In genomic region chr7:114478384-114478783, GRCh38 we compare ENCODE assay signal across 22 cellular contexts.
A peak's percentile ranks its signal among the peaks of the same experiment; 100 is the strongest.
DNase-seq lines count a peak whose midpoint lies in the region; ATAC-seq and TF ChIP-seq lines count a peak whose summit lies in the region.
"Had no signal": no experiment of that assay in that cellular context is flagged by ENCODE, and none has a peak within 500 bp of the region (broad histone marks: within the 10 kb centered on the region; RNA-seq: fewer than 3 reads in every experiment).

No MANE protein-coding gene starts in this region.

- DNase-seq in GM23248 (peak; percentile 14), MM.1S (peak; percentile 37), fibroblast of lung (ENCODE audit: low read depth in 2 of 2) (peak; percentile 28 to 42), tibial artery (no peak), HAP-1 (ENCODE audit: low spot score in 2 of 2) (no peak), SIG-M5 (lab: John Stamatoyannopoulos, UW) (no peak)
- no peak for DNase-seq in stimulated activated effector memory CD8-positive, alpha-beta T cell treated with anti-CD3 and anti-CD28 coated beads, Interleukin-12 subunit alpha, Interleukin-12 subunit beta, amount 100 ng/mL, for 72 hours (ENCODE audit: low spot score in 2 of 2)
- no peak for DNase-seq in activated CD4-positive, alpha-beta T cell treated with anti-CD3 and anti-CD28 coated beads for 48 hours
- DNase-seq: ACHN; CD8-positive, alpha-beta T cell; DND-41; HFFc6; KG1; MV-4-11; NCI-H1694; NCI-H2081; NCI-H2171 treated with DMSO at 0.1 percent for 48 hours; NCI-H446; NCI-H526; SW 1271 had no signal

- H3K4me3 Mint-ChIP-seq in stimulated activated effector memory CD8-positive, alpha-beta T cell treated with anti-CD3 and anti-CD28 coated beads, Interleukin-12 subunit alpha, Interleukin-12 subunit beta, amount 100 ng/mL, for 72 hours, result no peak overlapping the region
- H3K4me3 Mint-ChIP-seq: CD8-positive, alpha-beta T cell; HFFc6 had no signal

- H3K36me3 Mint-ChIP-seq in stimulated activated effector memory CD8-positive, alpha-beta T cell treated with anti-CD3 and anti-CD28 coated beads, Interleukin-12 subunit alpha, Interleukin-12 subunit beta, amount 100 ng/mL, for 72 hours, result no peaks in the 10 kb centered on the region
- H3K36me3 Mint-ChIP-seq: CD8-positive, alpha-beta T cell had no signal

- no peak overlapping the region for H3K27ac ChIP-seq in GM23248
- no peak overlapping the region for H3K27ac ChIP-seq in MM.1S (ENCODE audit: low read length)
- H3K27ac ChIP-seq in fibroblast of lung (ENCODE audit: insufficient read depth, low read length), result no peak overlapping the region
- no peak overlapping the region for H3K27ac ChIP-seq in tibial artery
- H3K27ac ChIP-seq: BLaER1 treated with 17β-estradiol and CSF1 and Interleukin-3, amounts not matched to agents 10 nM and 100 nM had no signal

- H3K27ac Mint-ChIP-seq in stimulated activated effector memory CD8-positive, alpha-beta T cell treated with anti-CD3 and anti-CD28 coated beads, Interleukin-12 subunit alpha, Interleukin-12 subunit beta, amount 100 ng/mL, for 72 hours, result no peak overlapping the region
- H3K27ac Mint-ChIP-seq: CD8-positive, alpha-beta T cell; HFFc6 had no signal

- H3K4me1 ChIP-seq in GM23248 (ENCODE audit: insufficient read depth), result 0 out of 2 replicates have a peak, but pooled peaks cover 6% of the 10 kb centered on the region
- H3K4me1 ChIP-seq in MM.1S (ENCODE audit: low read length), result peaks cover 8% of the 10 kb centered on the region; the same call in 1 of the 2 replicates
- H3K4me1 ChIP-seq in fibroblast of lung (ENCODE audit: control insufficient read depth, extremely low read depth, insufficient read depth, low read length), result no peaks in the 10 kb centered on the region
- peaks cover 0 to 5% (median 0%) of the 10 kb centered on the region in 4 donors for H3K4me1 ChIP-seq in tibial artery
- H3K4me1 ChIP-seq in HAP-1, result no peaks in the 10 kb centered on the region
- H3K4me1 ChIP-seq: BLaER1 treated with 17β-estradiol and CSF1 and Interleukin-3, amounts not matched to agents 10 nM and 100 nM had no signal

- intact Hi-C loops in tibial artery (cut with DNase I; ENCODE audit: low total_unique reads), result no loop called here

- H3F3A ChIP-seq in GM23248 (ENCODE audit: insufficient read depth) (no peaks in the 10 kb centered on the region), MM.1S (ENCODE audit: insufficient read depth, low read length) (no peaks in the 10 kb centered on the region)

- H3K79me2 ChIP-seq in GM23248 (ENCODE audit: insufficient read depth), result no peaks in the 10 kb centered on the region
- H3K79me2 ChIP-seq in MM.1S (ENCODE audit: low read length), result no peaks in the 10 kb centered on the region
- H3K79me2 ChIP-seq in fibroblast of lung (ENCODE audit: control insufficient read depth, insufficient read depth, low read length), result no peaks in the 10 kb centered on the region

- H3K9ac ChIP-seq in GM23248 (no peak overlapping the region), MM.1S (ENCODE audit: low read length) (no peak overlapping the region), fibroblast of lung (ENCODE audit: insufficient read depth, low read length) (no peak overlapping the region)
- H3K9ac ChIP-seq: BLaER1 treated with 17β-estradiol and CSF1 and Interleukin-3, amounts not matched to agents 10 nM and 100 nM had no signal

- TF ChIP-seq CTCF in MM.1S (IDR thresholded peaks at IDR 0.05; ENCODE audit: low read length), result no peak
- no peak for TF ChIP-seq CTCF in fibroblast of lung (conservative IDR thresholded peaks at IDR 0.05 in 1 of 2, IDR thresholded peaks at IDR 0.05 in 1 of 2; ENCODE audit: low read depth in 1 of 2, low read length in 2 of 2)
- TF ChIP-seq CTCF in tibial artery (IDR thresholded peaks at IDR 0.05), result no peak

- in situ Hi-C loops in GM23248 (cut with MboI), result no loop called here
- in situ Hi-C loops in HAP-1 (cut with MboI; ENCODE audit: low sequenced_read_pairs), result no loop called here

- H3K4me2 ChIP-seq in GM23248 (ENCODE audit: unreplicated experiment) (no peak overlapping the region), MM.1S (ENCODE audit: low read depth, low read length) (no peak overlapping the region), fibroblast of lung (ENCODE audit: extremely low read depth, insufficient read depth, low read length) (no peak overlapping the region)
- H3K4me2 ChIP-seq: BLaER1 treated with 17β-estradiol and CSF1 and Interleukin-3, amounts not matched to agents 10 nM and 100 nM had no signal

- H3K36me3 ChIP-seq in GM23248 (ENCODE audit: low read depth) (no peaks in the 10 kb centered on the region), MM.1S (replicated peaks; ENCODE audit: insufficient read depth, low read length) (no peaks in the 10 kb centered on the region), fibroblast of lung (ENCODE audit: control insufficient read depth, insufficient read depth, low read length) (no peaks in the 10 kb centered on the region), tibial artery (no peaks in the 10 kb centered on the region), HAP-1 (replicated peaks) (no peaks in the 10 kb centered on the region)
- H3K36me3 ChIP-seq: BLaER1 treated with 17β-estradiol and CSF1 and Interleukin-3, amounts not matched to agents 10 nM and 100 nM had no signal

- H4K20me1 ChIP-seq in GM23248 (ENCODE audit: insufficient read depth) (no peaks in the 10 kb centered on the region), MM.1S (ENCODE audit: insufficient read depth, low read length) (no peaks in the 10 kb centered on the region), fibroblast of lung (ENCODE audit: control insufficient read depth, extremely low read depth, insufficient read depth, low read length) (no peaks in the 10 kb centered on the region)
- H4K20me1 ChIP-seq: BLaER1 treated with 17β-estradiol and CSF1 and Interleukin-3, amounts not matched to agents 10 nM and 100 nM had no signal

- peak; percentile 55 for ATAC-seq in stimulated activated effector memory CD8-positive, alpha-beta T cell treated with anti-CD3 and anti-CD28 coated beads, Interleukin-12 subunit alpha, Interleukin-12 subunit beta, amount 100 ng/mL, for 72 hours
- ATAC-seq: CD8-positive, alpha-beta T cell; Right ventricle myocardium inferior had no signal

- H3K4me3 ChIP-seq in GM23248 (no peak overlapping the region), MM.1S (ENCODE audit: low read length) (no peak overlapping the region), fibroblast of lung (replicated peaks in 1 of 4; ENCODE audit: control extremely low read depth in 1 of 4, insufficient read depth in 1 of 4, low read depth in 3 of 4, low read length in 4 of 4) (no peak overlapping the region), tibial artery (no peak overlapping the region), HAP-1 (no peak overlapping the region)
- H3K4me3 ChIP-seq: BLaER1 treated with 17β-estradiol and CSF1 and Interleukin-3, amounts not matched to agents 10 nM and 100 nM had no signal

- no peaks in the 10 kb centered on the region for H3K4me1 Mint-ChIP-seq in stimulated activated effector memory CD8-positive, alpha-beta T cell treated with anti-CD3 and anti-CD28 coated beads, Interleukin-12 subunit alpha, Interleukin-12 subunit beta, amount 100 ng/mL, for 72 hours

- H3K9me2 ChIP-seq in GM23248 (ENCODE audit: insufficient read depth), result no peaks in the 10 kb centered on the region
- H3K9me2 ChIP-seq in MM.1S (replicated peaks; ENCODE audit: insufficient read depth, low read length), result no peaks in the 10 kb centered on the region

- no peaks in the 10 kb centered on the region for H3K9me3 Mint-ChIP-seq in stimulated activated effector memory CD8-positive, alpha-beta T cell treated with anti-CD3 and anti-CD28 coated beads, Interleukin-12 subunit alpha, Interleukin-12 subunit beta, amount 100 ng/mL, for 72 hours

- no peaks in the 10 kb centered on the region for H3K9me3 ChIP-seq in GM23248 (ENCODE audit: low read depth)
- H3K9me3 ChIP-seq in MM.1S (replicated peaks; ENCODE audit: insufficient read depth, low read length), result no peaks in the 10 kb centered on the region
- no peaks in the 10 kb centered on the region for H3K9me3 ChIP-seq in fibroblast of lung (ENCODE audit: control insufficient read depth, insufficient read depth, low read depth, low read length)
- no peaks in the 10 kb centered on the region for H3K9me3 ChIP-seq in tibial artery
- no peaks in the 10 kb centered on the region for H3K9me3 ChIP-seq in HAP-1
- H3K9me3 ChIP-seq: BLaER1 treated with 17β-estradiol and CSF1 and Interleukin-3, amounts not matched to agents 10 nM and 100 nM had no signal

- H2AFZ ChIP-seq in GM23248 (no peak overlapping the region), MM.1S (ENCODE audit: low read length) (no peak overlapping the region), fibroblast of lung (ENCODE audit: low read length) (no peak overlapping the region)

- H3K27me3 ChIP-seq in GM23248 (replicated peaks; ENCODE audit: insufficient read depth) (no peaks in the 10 kb centered on the region), MM.1S (replicated peaks; ENCODE audit: insufficient read depth, low read length) (no peaks in the 10 kb centered on the region), fibroblast of lung (ENCODE audit: control insufficient read depth, insufficient read depth, low read length) (no peaks in the 10 kb centered on the region), tibial artery (no peaks in the 10 kb centered on the region), HAP-1 (ENCODE audit: low read depth) (no peaks in the 10 kb centered on the region)
- H3K27me3 ChIP-seq: BLaER1 treated with 17β-estradiol and CSF1 and Interleukin-3, amounts not matched to agents 10 nM and 100 nM had no signal

Comparison
In these comparisons a context has a peak if more than half of its experiments do, and no peak if none do; other contexts are left out.
1. DNase-seq: peak in GM23248 (single experiment), MM.1S (single experiment) and fibroblast of lung (2 of 2); none in stimulated activated effector memory CD8-positive, alpha-beta T cell treated with anti-CD3 and anti-CD28 coated beads, Interleukin-12 subunit alpha, Interleukin-12 subunit beta, amount 100 ng/mL, for 72 hours (0 of 2), activated CD4-positive, alpha-beta T cell treated with anti-CD3 and anti-CD28 coated beads for 48 hours (single experiment), tibial artery (0 of 2), HAP-1 (0 of 2) and SIG-M5 (single experiment).